22 cellular contexts compared by ENCODE assay signal in genomic region chr1:110481968-110482623, GRCh38. TPM values are rescaled to one million over a fixed set of nuclear protein-coding genes. Genes with fewer than 3 reads are reported as not detected.
DNase-seq lines count a peak whose midpoint lies in the region; FAIRE-seq and TF ChIP-seq lines count a peak whose summit lies in the region.
"Had no signal": no experiment of that assay in that cellular context is flagged by ENCODE, and none has a peak within 500 bp of the region (broad histone marks: within the 10 kb centered on the region; RNA-seq: fewer than 3 reads in every experiment).

No MANE protein-coding gene starts in this region.

- peak overlapping the region; percentile 49 for H3K4me2 ChIP-seq in smooth muscle cell
- H3K4me2 ChIP-seq: PC-9 had no signal

- no peak overlapping the region for H3K9ac ChIP-seq in kidney (ENCODE audit: low read length in 2 of 2)
- H3K9ac ChIP-seq in smooth muscle cell (ENCODE audit: low read depth) = no peak overlapping the region

- H3K36me3 ChIP-seq in kidney (ENCODE audit: control insufficient read depth in 1 of 2, insufficient read depth in 2 of 2, low read length in 2 of 2) (no peaks in the 10 kb centered on the region), smooth muscle cell (ENCODE audit: low read depth) (no peaks in the 10 kb centered on the region), thyroid gland (no peaks in the 10 kb centered on the region)
- H3K36me3 ChIP-seq: BE2C had no signal

- peak overlapping the region; percentile 90 for H2AFZ ChIP-seq in smooth muscle cell (ENCODE audit: low read depth)
- H2AFZ ChIP-seq: PC-9 had no signal

- H3K4me1 ChIP-seq in kidney (ENCODE audit: control insufficient read depth in 1 of 2, insufficient read depth in 1 of 2, low read depth in 1 of 2, low read length in 2 of 2) = peaks cover 0 to 5% of the 10 kb centered on the region in 2 donors
- peaks cover 4% of the 10 kb centered on the region for H3K4me1 ChIP-seq in smooth muscle cell (ENCODE audit: low read depth)
- H3K4me1 ChIP-seq in thyroid gland = no peaks in the 10 kb centered on the region
- H3K4me1 ChIP-seq: BE2C had no signal

- TF ChIP-seq POLR2A in thyroid gland (IDR thresholded peaks at IDR 0.05) = no peak

- DNase-seq in NOMO-1 treated with DMSO at 0.1 percent for 48 hours (lab: John Stamatoyannopoulos, UW; ENCODE audit: unreplicated experiment) (peak; percentile 6), NOMO-1 treated with dmso at 0.1 percent for 144 hours (lab: John Stamatoyannopoulos, UW; ENCODE audit: unreplicated experiment) (no peak), epidermal melanocyte (ENCODE audit: insufficient read length, low spot score) (peak; percentile 10), kidney (peak; percentile 22), smooth muscle cell (lab: John Stamatoyannopoulos, UW; ENCODE audit: unreplicated experiment) (no peak), thyroid gland (no peak), NCI-H446 (lab: John Stamatoyannopoulos, UW) (no peak)
- no peak for DNase-seq in activated T-cell treated with anti-CD3 and anti-CD28 coated beads, Interleukin-2, amount 50 U/mL, for 1 hour
- DNase-seq: Calu3; CD4-positive, alpha-beta T cell; DMS79; GOT3; KBM-7; NCI-H1417 treated with DMSO at 0.1 percent for 48 hours; NCI-H1930; NCI-H748 treated with DMSO at 0.1 percent for 48 hours; PC-9 had no signal

- 35% methylated on average over 12 of the region's 12 CpGs for WGBS in smooth muscle cell (ENCODE audit: low lambda C conversion rate)
- WGBS in thyroid gland, 2 donors = 56 to 57% methylated on average over 12 of the region's 12 CpGs

- H3K27ac ChIP-seq in kidney (ENCODE audit: low read depth in 2 of 2, low read length in 2 of 2) (no peak overlapping the region), smooth muscle cell (ENCODE audit: low read depth) (peak overlapping the region; percentile 21), thyroid gland (no peak overlapping the region)
- H3K27ac ChIP-seq: 22Rv1, PC-9 had no signal

- H4K20me1 ChIP-seq in smooth muscle cell (ENCODE audit: low read depth) = no peaks in the 10 kb centered on the region

- H3K79me2 ChIP-seq in smooth muscle cell (ENCODE audit: low read depth) = no peaks in the 10 kb centered on the region

- H3K27me3 ChIP-seq in smooth muscle cell (ENCODE audit: low read depth) = no peaks in the 10 kb centered on the region
- no peaks in the 10 kb centered on the region for H3K27me3 ChIP-seq in thyroid gland
- H3K27me3 ChIP-seq: BE2C had no signal

- H3K9me3 ChIP-seq in kidney (ENCODE audit: control insufficient read depth in 1 of 2, low read length in 2 of 2) = no peaks in the 10 kb centered on the region
- H3K9me3 ChIP-seq in smooth muscle cell (replicated peaks; ENCODE audit: low read depth) = no peaks in the 10 kb centered on the region
- H3K9me3 ChIP-seq in thyroid gland = no peaks in the 10 kb centered on the region
- H3K9me3 ChIP-seq: BE2C had no signal

- H3K4me3 ChIP-seq in kidney (ENCODE audit: low read length in 2 of 2) (no peak overlapping the region), smooth muscle cell (no peak overlapping the region), thyroid gland (replicated peaks in 1 of 3) (no peak overlapping the region)
- H3K4me3 ChIP-seq: PC-9 had no signal

- no peaks in the 10 kb centered on the region for H3F3A ChIP-seq in smooth muscle cell (ENCODE audit: low read depth)

- no peak for FAIRE-seq in kidney (lab: Jason Lieb, UNC)
- FAIRE-seq: G401.6 had no signal

- intact Hi-C loops in kidney (cut with DNase I) = no loop called here
- intact Hi-C loops in thyroid gland (cut with DNase I) = no loop called here

- TF ChIP-seq CTCF in kidney (IDR thresholded peaks at IDR 0.05; ENCODE audit: borderline replicate concordance, extremely low read depth, insufficient read depth) (no peak), smooth muscle cell (IDR thresholded peaks at IDR 0.05; ENCODE audit: borderline replicate concordance, insufficient read depth, poor library complexity, severe bottlenecking) (no peak), thyroid gland (IDR thresholded peaks at IDR 0.05) (no peak)

RNA-seq across cellular contexts. Expression of gene PROK1, which starts 31.1 kb away (rescaled TPM):
- total RNA-seq in kidney = not detected
- polyA plus RNA-seq in kidney (ENCODE audit: insufficient read depth, low read depth, low replicate concordance) = not detected
- total RNA-seq in smooth muscle cell = 43.0 and 45.2 TPM in 2 replicates
- 66.2 and 69.5 TPM in 2 replicates for polyA plus RNA-seq in smooth muscle cell
- total RNA-seq in thyroid gland = under 1 TPM in 1 of 4 donors, not detected in 3; 0.33 TPM
- total RNA-seq: Calu3; CD4-positive, alpha-beta T cell; NCI-H460; PC-9 had no signal
- polyA plus RNA-seq: AG04450 had no signal

RNA-seq across cellular contexts. Expression of gene KCNA10, which starts 36.9 kb away (rescaled TPM):
- total RNA-seq in kidney = not detected
- not detected for polyA plus RNA-seq in kidney (ENCODE audit: insufficient read depth, low read depth, low replicate concordance)
- total RNA-seq in smooth muscle cell = not detected in 2 replicates
- not detected in 2 replicates for polyA plus RNA-seq in smooth muscle cell
- total RNA-seq in thyroid gland = not detected
- total RNA-seq: Calu3; CD4-positive, alpha-beta T cell; NCI-H460; PC-9 had no signal
- polyA plus RNA-seq: AG04450 had no signal

Comparison
In these comparisons a context has a peak if more than half of its experiments do, and no peak if none do; other contexts are left out.
1. DNase-seq: peak in NOMO-1 treated with DMSO at 0.1 percent for 48 hours (single experiment), epidermal melanocyte (single experiment) and kidney (single experiment); none in NOMO-1 treated with dmso at 0.1 percent for 144 hours (single experiment), smooth muscle cell (single experiment), thyroid gland (0 of 2), activated T-cell treated with anti-CD3 and anti-CD28 coated beads, Interleukin-2, amount 50 U/mL, for 1 hour (single experiment) and NCI-H446 (0 of 2).
2. RNA of gene PROK1, which starts 31.1 kb away (total RNA-seq): 43.0 to 45.2 TPM in smooth muscle cell; 0.33 TPM in thyroid gland and not detected in kidney (single experiment); every median in the first group is over 10 times any median in the second.